24 cellular contexts compared by ENCODE assay signal in the genomic region with DNA sequence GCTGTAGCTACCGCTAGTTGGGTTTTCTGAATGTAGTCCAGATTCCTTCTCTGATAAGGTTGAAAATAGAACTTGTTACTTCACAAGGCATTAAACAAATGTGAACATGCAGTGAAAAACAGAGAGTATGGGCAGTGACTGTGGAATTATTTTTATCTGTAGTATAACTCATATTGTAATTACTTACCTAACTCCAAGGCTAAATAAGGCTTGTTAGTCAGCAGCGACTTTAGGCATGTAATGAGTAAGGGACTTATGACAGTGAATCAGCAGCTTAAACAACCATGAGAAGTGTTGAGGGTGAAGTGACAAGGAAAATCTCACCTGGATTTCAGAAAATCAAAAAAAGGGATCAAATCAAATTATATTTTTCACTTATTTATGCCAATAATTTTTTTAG.
DNase-seq lines count a peak whose midpoint lies in the region; ATAC-seq, FAIRE-seq and TF ChIP-seq lines count a peak whose summit lies in the region.
"Had no signal": no experiment of that assay in that cellular context is flagged by ENCODE, and none has a peak within 500 bp of the region (broad histone marks: within the 10 kb centered on the region; RNA-seq: fewer than 3 reads in every experiment).

No MANE protein-coding gene starts in this region.

- ATAC-seq in left cardiac atrium: no peak
- no peak for ATAC-seq in GM21526 (IDR thresholded peaks at IDR 0.05; ENCODE audit: low FRiP score, unreplicated experiment)
- ATAC-seq: activated naive CD4-positive, alpha-beta T cell treated with anti-CD3 and anti-CD28 coated beads, Interleukin-2, amount 50 U/mL, for 72 hours; T-helper 17 cell had no signal

- intact Hi-C loops in left cardiac atrium (cut with DNase I): no loop called here
- intact Hi-C loops in vagina (cut with DNase I): no loop called here

- no peaks in the 10 kb centered on the region for H3K36me3 ChIP-seq in vagina
- H3K36me3 ChIP-seq: BE2C, MG63 had no signal

- no peaks in the 10 kb centered on the region for H3K4me1 ChIP-seq in vagina

- no peak for TF ChIP-seq POLR2A in H54 (IDR thresholded peaks at IDR 0.05; ENCODE audit: low read depth, low read length)
- no peak for TF ChIP-seq POLR2A in vagina (IDR thresholded peaks at IDR 0.05)

- H3K4me3 ChIP-seq in epithelial cell of proximal tubule (ENCODE audit: low read depth, low read length): no peak overlapping the region
- H3K4me3 ChIP-seq in vagina: no peak overlapping the region
- H3K4me3 ChIP-seq: dorsolateral prefrontal cortex, MG63 had no signal

- POLR2A ChIA-PET in RWPE1 (lab: Yijun Ruan, JAX; ENCODE audit: low non-redundant PET): no interaction called here

- TF ChIP-seq CTCF in RWPE1 (conservative IDR thresholded peaks at IDR 0.05; ENCODE audit: low read depth) (no peak), epithelial cell of proximal tubule (conservative IDR thresholded peaks at IDR 0.05; ENCODE audit: low read depth, low read length) (no peak), vagina (IDR thresholded peaks at IDR 0.05) (no peak)

- peak; percentile 4 for DNase-seq in H54 (ENCODE audit: insufficient read length, low spot score)
- DNase-seq in RWPE1 (ENCODE audit: low spot score): peak; percentile 1
- DNase-seq in epithelial cell of proximal tubule (ENCODE audit: low read depth): peak; percentile 66
- peak; percentile 8 for DNase-seq in non-pigmented ciliary epithelial cell (ENCODE audit: low read depth)
- DNase-seq in left cardiac atrium: no peak
- no peak for DNase-seq in vagina (ENCODE audit: extremely low spot score in 2 of 2)
- DNase-seq in COLO668 (lab: John Stamatoyannopoulos, UW; ENCODE audit: unreplicated experiment): no peak
- DNase-seq: activated T-cell treated with anti-CD3 and anti-CD28 coated beads for 4 hours; DMS79; dorsolateral prefrontal cortex; GF-D8; MG63; NCI-H1105 treated with DMSO at 0.1 percent for 48 hours; NCI-H2081; NCI-H226; NCI-H69; RPMI8226; stimulated activated naive CD4-positive, alpha-beta T cell treated with Interleukin-2 at 50 U/mL for 16 hours; T-helper 17 cell had no signal

- H3K9me3 ChIP-seq in vagina: no peaks in the 10 kb centered on the region
- H3K9me3 ChIP-seq: BE2C, MG63, SK-N-SH had no signal

- CTCF ChIA-PET in RWPE1 (lab: Yijun Ruan, JAX): no interaction called here

- H3K27ac ChIP-seq in RWPE1 (no peak overlapping the region), vagina (no peak overlapping the region)

- H3K27me3 ChIP-seq in vagina: no peaks in the 10 kb centered on the region
- H3K27me3 ChIP-seq: BE2C, dorsolateral prefrontal cortex, MG63 had no signal

- peak; percentile 87 for FAIRE-seq in H54 (lab: Jason Lieb, UNC)
- FAIRE-seq: GM19239 had no signal

Comparison
In these comparisons a context has a peak if more than half of its experiments do, and no peak if none do; other contexts are left out.
1. DNase-seq: peak in H54 (single experiment), RWPE1 (single experiment), epithelial cell of proximal tubule (single experiment) and non-pigmented ciliary epithelial cell (single experiment); none in left cardiac atrium (single experiment), vagina (0 of 2) and COLO668 (single experiment).